ENCODE assay signal across 8 cellular contexts in genomic region chr10:73956476-73957338, GRCh38. TPM values are rescaled to one million over a fixed set of nuclear protein-coding genes. Genes with fewer than 3 reads are reported as not detected.
DNase-seq lines count a peak whose midpoint lies in the region; ATAC-seq and TF ChIP-seq lines count a peak whose summit lies in the region.

No MANE protein-coding gene starts in this region.

- ATAC-seq in HG03135 (IDR thresholded peaks at IDR 0.05; ENCODE audit: unreplicated experiment), result peak; percentile 43

- CTCF ChIA-PET in MCF 10A (lab: Yijun Ruan, JAX), result interaction anchor here (0.5 to 3.2 kb wide), 15 partner anchors 10 to 124 kb away, joined by 3 to 29 read pairs (median 4); no protein-coding TSS in a partner anchor
- CTCF ChIA-PET in SK-N-SH (lab: Yijun Ruan, JAX), result interaction anchor here (0.6 to 2.6 kb wide), 16 partner anchors 8 to 246 kb away, joined by 3 to 19 read pairs (median 4); no protein-coding TSS in a partner anchor

- in situ Hi-C loops in HAP-1 (cut with MboI; ENCODE audit: low sequenced_read_pairs), result no loop called here

- no peak overlapping the region for H3K4me3 Mint-ChIP-seq in MCF 10A (ENCODE audit: unreplicated experiment)

- H3K36me3 Mint-ChIP-seq in MCF 10A (ENCODE audit: insufficient read depth, unreplicated experiment), result no peaks in the 10 kb centered on the region

- no peaks in the 10 kb centered on the region for H3K9me3 ChIP-seq in breast epithelium
- H3K9me3 ChIP-seq in SK-N-SH, result no peaks in the 10 kb centered on the region
- no peaks in the 10 kb centered on the region for H3K9me3 ChIP-seq in HAP-1

- TF ChIP-seq POLR2A in breast epithelium (IDR thresholded peaks at IDR 0.05), result no peak

- H3K27ac ChIP-seq in breast epithelium (peak overlapping the region; percentile 68 to 83), SK-N-SH (ENCODE audit: low read depth in 2 of 2, low read length in 1 of 2) (peak overlapping the region; percentile 33 to 45; a peak in 2 of 4 replicates)

- H4K20me1 ChIP-seq in SK-N-SH (ENCODE audit: insufficient read depth), result no peaks in the 10 kb centered on the region

- H3F3A ChIP-seq in SK-N-SH (replicated peaks; ENCODE audit: insufficient read depth), result peaks cover 22% of the 10 kb centered on the region

- H3K9me2 ChIP-seq in SK-N-SH, result no peaks in the 10 kb centered on the region

- H3K27me3 ChIP-seq in breast epithelium (no peaks in the 10 kb centered on the region), SK-N-SH (ENCODE audit: insufficient read depth) (no peaks in the 10 kb centered on the region), HAP-1 (ENCODE audit: low read depth) (no peaks in the 10 kb centered on the region)

- no peaks in the 10 kb centered on the region for H3K27me3 Mint-ChIP-seq in MCF 10A (ENCODE audit: insufficient read depth, unreplicated experiment)

- no peaks in the 10 kb centered on the region for H3K9me3 Mint-ChIP-seq in MCF 10A (ENCODE audit: unreplicated experiment)

- BruUV-seq in MCF 10A (replicated peaks; lab: Mats Ljungman, UMichigan), result no TSS peak

- TF ChIP-seq CTCF in breast epithelium (IDR thresholded peaks at IDR 0.05) (no peak), MCF 10A (IDR thresholded peaks at IDR 0.05; ENCODE audit: unreplicated experiment) (no peak), SK-N-SH (IDR thresholded peaks at IDR 0.05) (no peak)

- no peak overlapping the region for H3K27ac Mint-ChIP-seq in MCF 10A (ENCODE audit: low read depth, unreplicated experiment)

- H3K36me3 ChIP-seq in breast epithelium (no peaks in the 10 kb centered on the region), SK-N-SH (replicated peaks in 1 of 2; ENCODE audit: control insufficient read depth in 1 of 2, insufficient read depth in 2 of 2, low read length in 1 of 2) (no peaks in the 10 kb centered on the region), HAP-1 (replicated peaks) (no peaks in the 10 kb centered on the region)

- H3K4me1 ChIP-seq in breast epithelium (peaks cover 0 to 12% of the 10 kb centered on the region in 2 donors), SK-N-SH (ENCODE audit: control insufficient read depth in 1 of 2, insufficient read depth in 2 of 2, low read depth in 1 of 2, low read length in 1 of 2) (peaks cover 2 to 12% of the 10 kb centered on the region in 2 experiments; a peak in 2 of 4 replicates), HAP-1 (peaks cover 5% of the 10 kb centered on the region)

- no peak for TF ChIP-seq EP300 in SK-N-SH (IDR thresholded peaks at IDR 0.05; ENCODE audit: borderline replicate concordance in 1 of 2, low read depth in 1 of 2, low read length in 1 of 2)

- intact Hi-C loops in breast epithelium (cut with DNase I; ENCODE audit: low total_unique reads), result no loop called here
- intact Hi-C loops in MCF 10A (cut with micrococcal nuclease), result loop anchor here (1.0 to 5.0 kb wide), 3 partner anchors 41 to 124 kb away; no protein-coding TSS in a partner anchor

- 75% methylated on average over 9 of the region's 9 CpGs for WGBS in SK-N-SH (ENCODE audit: low lambda C conversion rate)

- H3K79me2 ChIP-seq in SK-N-SH (ENCODE audit: insufficient read depth), result no peaks in the 10 kb centered on the region

- DNase-seq in breast epithelium (ENCODE audit: low spot score in 2 of 2), result peak in 1 of 2 donors; percentile 39
- DNase-seq in MCF 10A (ENCODE audit: unreplicated experiment), result no peak
- no peak for DNase-seq in SK-N-SH
- peak; percentile 76 for DNase-seq in dedifferentiated amniotic fluid mesenchymal stem cell (ENCODE audit: extremely low spot score)
- DNase-seq in myocyte (ENCODE audit: low read depth), result peak; percentile 95
- no peak for DNase-seq in NCI-H446 (lab: John Stamatoyannopoulos, UW)
- DNase-seq in HAP-1 (ENCODE audit: low spot score in 2 of 2), result no peak

- TF ChIP-seq RAD21 in SK-N-SH (IDR thresholded peaks at IDR 0.05; ENCODE audit: low read length), result no peak

- POLR2A ChIA-PET in MCF 10A (lab: Yijun Ruan, JAX), result interaction anchor here (0.6 to 1.1 kb wide), 4 partner anchors 9 to 272 kb away, joined by 3 to 5 read pairs (median 3); no protein-coding TSS in a partner anchor
- POLR2A ChIA-PET in SK-N-SH (lab: Yijun Ruan, JAX), result no interaction called here

- H3K4me3 ChIP-seq in breast epithelium (no peak overlapping the region), SK-N-SH (ENCODE audit: low read depth in 2 of 2, low read length in 1 of 2) (no peak overlapping the region), HAP-1 (no peak overlapping the region)

- peak overlapping the region; percentile 46; the same call in 1 of the 2 replicates for H2AFZ ChIP-seq in SK-N-SH (ENCODE audit: low read depth)

- H3K4me2 ChIP-seq in SK-N-SH, result no peak overlapping the region; the same call in 1 of the 2 replicates

- peaks cover 4% of the 10 kb centered on the region for H3K4me1 Mint-ChIP-seq in MCF 10A (ENCODE audit: insufficient read depth, unreplicated experiment)

- no peak overlapping the region for H3K9ac ChIP-seq in SK-N-SH

TF ChIP-seq in SK-N-SH, 30 proteins besides CTCF, POLR2A, EP300 and RAD21:
- peak; percentile 28; the same call in 1 of the 2 replicates for TF ChIP-seq TCF12 (IDR thresholded peaks at IDR 0.05)
- TF ChIP-seq PBX3 (IDR thresholded peaks at IDR 0.05), result peak; percentile 65
- no peak for TF ChIP-seq SIN3A (IDR thresholded peaks at IDR 0.05; ENCODE audit: borderline replicate concordance, low read depth, low read length)

RNA-seq across cellular contexts. Expression of gene VCL, which starts 41.2 kb away (rescaled TPM):
- 10 to 100 TPM; 73.1 to 95.0 (median 77.6) TPM for total RNA-seq in breast epithelium
- total RNA-seq in MCF 10A (2022), result 90.2 and 90.9 TPM in 2 replicates
- 147 and 190 TPM in 2 replicates for polyA plus RNA-seq in SK-N-SH (2012; rRNA removed)
- polyA plus RNA-seq in SK-N-SH (2012; cell fraction: cytosol; rRNA removed), result 125 and 144 TPM in 2 replicates
- 170 and 281 TPM in 2 replicates for polyA plus RNA-seq in SK-N-SH (2012; cell fraction: nucleus; rRNA removed)
- 211 and 240 TPM in 2 replicates for total RNA-seq in myocyte
- polyA plus RNA-seq in myocyte (2012), result 134 TPM

RNA-seq across cellular contexts. Expression of gene PLAU, which starts 45.8 kb away (rescaled TPM):
- 10 to 100 TPM in 1 of 3 donors, 1 to 10 TPM in 2; 4.2 to 11.0 (median 5.2) TPM for total RNA-seq in breast epithelium
- 17.3 and 30.6 TPM in 2 replicates for total RNA-seq in MCF 10A (2022)
- 159 and 200 TPM in 2 replicates for polyA plus RNA-seq in SK-N-SH (2012; rRNA removed)
- 163 and 191 TPM in 2 replicates for polyA plus RNA-seq in SK-N-SH (2012; cell fraction: cytosol; rRNA removed)
- 211 and 277 TPM in 2 replicates for polyA plus RNA-seq in SK-N-SH (2012; cell fraction: nucleus; rRNA removed)
- 154 and 166 TPM in 2 replicates for total RNA-seq in myocyte
- 336 TPM for polyA plus RNA-seq in myocyte (2012)

Comparison
In these comparisons a context has a peak if more than half of its experiments do, and no peak if none do; other contexts are left out.
1. DNase-seq: peak in dedifferentiated amniotic fluid mesenchymal stem cell (single experiment) and myocyte (single experiment); none in MCF 10A (single experiment), SK-N-SH (single experiment), NCI-H446 (0 of 2) and HAP-1 (0 of 2).